ENCODE assay signal across 22 cellular contexts in the genomic region with DNA sequence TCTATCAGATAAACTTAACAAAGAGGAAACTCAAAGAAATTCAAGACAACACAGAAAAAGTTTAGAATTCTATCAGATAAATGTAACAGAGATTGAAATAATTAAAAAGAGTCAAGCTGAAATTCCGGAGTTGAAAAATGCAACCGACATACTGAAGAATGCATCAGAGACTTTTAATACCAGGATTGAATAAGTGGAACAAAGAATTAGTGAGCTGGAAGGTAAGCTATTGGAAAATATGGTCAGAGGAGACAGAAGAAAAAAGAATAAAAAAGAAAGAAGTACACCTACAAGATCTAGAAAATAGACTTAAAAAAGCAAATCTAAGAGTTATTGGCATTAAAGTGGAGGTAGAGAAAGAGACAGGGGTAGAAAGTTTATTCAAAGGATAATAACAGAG.
"Had no signal": no experiment of that assay in that cellular context is flagged by ENCODE, and none has a peak within 500 bp of the region (broad histone marks: within the 10 kb centered on the region; RNA-seq: fewer than 3 reads in every experiment).

No MANE protein-coding gene starts in this region.

- H3K36me3 ChIP-seq: esophagus muscularis mucosa, gastroesophageal sphincter, spleen had no signal

- ATAC-seq: gastroesophageal sphincter; left cardiac atrium; left ventricle myocardium superior; psoas muscle; sciatic nerve; stimulated activated naive B cell treated with anti-CD40 and anti-IgM and Interleukin-4, amounts not matched to agents 10 μg/mL and 1 μg/mL and 100 μg/mL, for 72 hours had no signal

- H3K27me3 ChIP-seq: esophagus muscularis mucosa, gastroesophageal sphincter, spleen had no signal

- DNase-seq: effector memory CD4-positive, alpha-beta T cell; foreskin fibroblast; glutamatergic neuron; immature natural killer cell; kidney; left cardiac atrium; left ventricle myocardium superior; mesenchymal stem cell; midbrain; nephron progenitor cell; psoas muscle; retina; spleen; stimulated activated CD4-positive, alpha-beta T cell treated with anti-CD3 and anti-CD28 coated beads, Interleukin-2, amount 100 ng/mL, for 24 hours; stimulated activated CD4-positive, alpha-beta T cell treated with anti-CD3 and anti-CD28 coated beads, Interleukin-4, amount 100 ng/mL, for 4 hours; stimulated activated naive B cell treated with anti-CD40 and anti-IgM and Interleukin-4, amounts not matched to agents 10 μg/mL and 1 μg/mL and 100 μg/mL, for 72 hours; trophoblast cell had no signal

- H3K27ac ChIP-seq: esophagus muscularis mucosa, parathyroid adenoma, psoas muscle, spleen had no signal

- H3K4me3 ChIP-seq: esophagus muscularis mucosa, gastroesophageal sphincter, lung, psoas muscle, spleen had no signal

- H3K4me3 Mint-ChIP-seq: immature natural killer cell; nephron progenitor cell; stimulated activated naive B cell treated with anti-CD40 and anti-IgM and Interleukin-4, amounts not matched to agents 10 μg/mL and 1 μg/mL and 100 μg/mL, for 72 hours had no signal

- H2AFZ ChIP-seq: parathyroid adenoma had no signal

- H3K27ac Mint-ChIP-seq: immature natural killer cell; nephron progenitor cell; stimulated activated naive B cell treated with anti-CD40 and anti-IgM and Interleukin-4, amounts not matched to agents 10 μg/mL and 1 μg/mL and 100 μg/mL, for 72 hours had no signal

- H3K4me1 Mint-ChIP-seq: nephron progenitor cell had no signal

- H3K4me1 ChIP-seq: parathyroid adenoma had no signal

- H3K9me3 ChIP-seq: esophagus muscularis mucosa, gastroesophageal sphincter, psoas muscle had no signal

- H3K27me3 Mint-ChIP-seq: stimulated activated naive B cell treated with anti-CD40 and anti-IgM and Interleukin-4, amounts not matched to agents 10 μg/mL and 1 μg/mL and 100 μg/mL, for 72 hours had no signal
